9 cellular contexts compared by ENCODE assay signal in the genomic region with DNA sequence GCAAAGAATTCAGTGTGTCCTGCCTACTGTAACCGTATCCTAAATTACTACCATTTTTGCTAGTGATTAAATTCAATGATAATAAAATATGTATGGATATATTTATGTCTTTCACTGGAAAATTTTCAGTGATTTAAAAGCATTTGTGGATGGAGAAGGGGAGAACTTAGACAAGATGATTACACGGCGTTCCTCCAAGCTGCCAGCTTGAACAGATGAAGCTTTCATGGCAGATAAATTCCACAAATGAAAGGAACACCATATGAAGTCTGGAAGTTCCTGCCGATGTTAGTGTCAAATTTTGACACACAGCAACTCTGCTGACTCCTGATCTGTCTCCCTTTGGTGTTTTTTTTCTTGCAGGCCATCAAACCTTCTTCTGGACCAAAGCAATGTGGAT.
"Had no signal": no experiment of that assay in that cellular context is flagged by ENCODE, and none has a peak within 500 bp of the region (broad histone marks: within the 10 kb centered on the region; RNA-seq: fewer than 3 reads in every experiment).

No MANE protein-coding gene starts in this region.

- DNase-seq: GM23248, GOT3, H7, H9, HCEC 1CT, HFFc6 had no signal

- H3K9me3 ChIP-seq: HAP-1 had no signal

- H3K4me2 ChIP-seq: GM23338 had no signal

- H3K9ac ChIP-seq: GM23248 had no signal

- H3K36me3 ChIP-seq: HAP-1 had no signal

- H3K4me1 ChIP-seq: HAP-1 had no signal

- H3K27ac ChIP-seq: GM23248 had no signal

- ATAC-seq: GM23338, HCT116 had no signal

- H3K4me3 ChIP-seq: GM23248, GM23338, HAP-1 had no signal

- H2AFZ ChIP-seq: GM23248, GM23338 had no signal
